16 cellular contexts compared by ENCODE assay signal in genomic region chr5:133439859-133440258, GRCh38.
DNase-seq lines count a peak whose midpoint lies in the region; ATAC-seq and TF ChIP-seq lines count a peak whose summit lies in the region.
"Had no signal": no experiment of that assay in that cellular context is flagged by ENCODE, and none has a peak within 500 bp of the region (broad histone marks: within the 10 kb centered on the region; RNA-seq: fewer than 3 reads in every experiment).

No MANE protein-coding gene starts in this region.

- H3K27ac ChIP-seq in caudate nucleus (ENCODE audit: low read depth, low read length): peak overlapping the region; percentile 59
- H3K27ac ChIP-seq: GM23248, KMS-11, Peyer's patch had no signal

- no peaks in the 10 kb centered on the region for H3K9me3 Mint-ChIP-seq in activated naive CD4-positive, alpha-beta T cell treated with anti-CD3 and anti-CD28 coated beads, Interleukin-2, amount 50 U/mL, for 24 hours
- no peaks in the 10 kb centered on the region for H3K9me3 Mint-ChIP-seq in activated naive CD4-positive, alpha-beta T cell treated with anti-CD3 and anti-CD28 coated beads, Interleukin-2, amount 50 U/mL, for 72 hours
- no peaks in the 10 kb centered on the region for H3K9me3 Mint-ChIP-seq in type B pancreatic cell

- H3K4me1 Mint-ChIP-seq in activated naive CD4-positive, alpha-beta T cell treated with anti-CD3 and anti-CD28 coated beads, Interleukin-2, amount 50 U/mL, for 24 hours: no peaks in the 10 kb centered on the region
- H3K4me1 Mint-ChIP-seq in type B pancreatic cell (ENCODE audit: unreplicated experiment): peaks cover 4% of the 10 kb centered on the region
- H3K4me1 Mint-ChIP-seq: CD4-positive, alpha-beta memory T cell had no signal

- no peak for TF ChIP-seq CTCF in type B pancreatic cell (conservative IDR thresholded peaks at IDR 0.05)

- no peak for ATAC-seq in activated naive CD4-positive, alpha-beta T cell treated with anti-CD3 and anti-CD28 coated beads, Interleukin-2, amount 50 U/mL, for 72 hours
- ATAC-seq in HG03039 (IDR thresholded peaks at IDR 0.05; ENCODE audit: unreplicated experiment): no peak

- H3K27ac Mint-ChIP-seq in activated naive CD4-positive, alpha-beta T cell treated with anti-CD3 and anti-CD28 coated beads, Interleukin-2, amount 50 U/mL, for 24 hours: peak overlapping the region; percentile 38
- H3K27ac Mint-ChIP-seq in activated naive CD4-positive, alpha-beta T cell treated with anti-CD3 and anti-CD28 coated beads, Interleukin-2, amount 50 U/mL, for 72 hours: no peak overlapping the region
- H3K27ac Mint-ChIP-seq in type B pancreatic cell: peak overlapping the region; percentile 67

- no peaks in the 10 kb centered on the region for H3K27me3 Mint-ChIP-seq in activated naive CD4-positive, alpha-beta T cell treated with anti-CD3 and anti-CD28 coated beads, Interleukin-2, amount 50 U/mL, for 24 hours
- H3K27me3 Mint-ChIP-seq in type B pancreatic cell: no peaks in the 10 kb centered on the region

- no peak for DNase-seq in activated naive CD4-positive, alpha-beta T cell treated with anti-CD3 and anti-CD28 coated beads, Interleukin-2, amount 50 U/mL, for 72 hours (ENCODE audit: low spot score in 2 of 2)
- DNase-seq in caudate nucleus (lab: John Stamatoyannopoulos, UW) (no peak), islet precursor cell (peak; percentile 28), type B pancreatic cell (ENCODE audit: extremely low spot score, unreplicated experiment) (no peak)
- no peak for DNase-seq in stimulated activated CD4-positive, alpha-beta T cell treated with anti-CD3 and anti-CD28 coated beads, Interleukin-2, amount 100 ng/mL, for 24 hours
- no peak for DNase-seq in NK-92 treated with Interleukin-12 subunit alpha and Interleukin-12 subunit beta, amount 100 ng/mL, for 24 hours (lab: John Stamatoyannopoulos, UW)
- DNase-seq: CD4-positive, alpha-beta memory T cell; NCI-H1048; NCI-H146; NCI-H2081; Peyer's patch; SIG-M5 had no signal

- H3K4me3 Mint-ChIP-seq in activated naive CD4-positive, alpha-beta T cell treated with anti-CD3 and anti-CD28 coated beads, Interleukin-2, amount 50 U/mL, for 24 hours: no peak overlapping the region
- H3K4me3 Mint-ChIP-seq in type B pancreatic cell: no peak overlapping the region
- H3K4me3 Mint-ChIP-seq: CD4-positive, alpha-beta memory T cell had no signal

- H3K36me3 Mint-ChIP-seq in activated naive CD4-positive, alpha-beta T cell treated with anti-CD3 and anti-CD28 coated beads, Interleukin-2, amount 50 U/mL, for 24 hours: no peaks in the 10 kb centered on the region
- no peaks in the 10 kb centered on the region for H3K36me3 Mint-ChIP-seq in activated naive CD4-positive, alpha-beta T cell treated with anti-CD3 and anti-CD28 coated beads, Interleukin-2, amount 50 U/mL, for 72 hours
- no peaks in the 10 kb centered on the region for H3K36me3 Mint-ChIP-seq in type B pancreatic cell
- H3K36me3 Mint-ChIP-seq: CD4-positive, alpha-beta memory T cell had no signal

Comparison
In these comparisons a context has a peak if more than half of its experiments do, and no peak if none do; other contexts are left out.
1. H3K27ac Mint-ChIP-seq: peak in activated naive CD4-positive, alpha-beta T cell treated with anti-CD3 and anti-CD28 coated beads, Interleukin-2, amount 50 U/mL, for 24 hours (single experiment) and type B pancreatic cell (single experiment); none in activated naive CD4-positive, alpha-beta T cell treated with anti-CD3 and anti-CD28 coated beads, Interleukin-2, amount 50 U/mL, for 72 hours (0 of 2).